In genomic region chr9:93081081-93081529, GRCh38 we compare ENCODE assay signal across 13 cellular contexts. TPM values are rescaled to one million over a fixed set of nuclear protein-coding genes. Genes with fewer than 3 reads are reported as not detected.
DNase-seq lines count a peak whose midpoint lies in the region; FAIRE-seq and TF ChIP-seq lines count a peak whose summit lies in the region.
"Had no signal": no experiment of that assay in that cellular context is flagged by ENCODE, and none has a peak within 500 bp of the region (broad histone marks: within the 10 kb centered on the region; RNA-seq: fewer than 3 reads in every experiment).

No MANE protein-coding gene starts in this region.

- H4K20me1 ChIP-seq in H1 (replicated peaks in 1 of 2; ENCODE audit: control insufficient read depth in 1 of 2, insufficient read depth in 2 of 2, low read length in 2 of 2) = no peaks in the 10 kb centered on the region
- no peaks in the 10 kb centered on the region for H4K20me1 ChIP-seq in osteoblast (ENCODE audit: insufficient read depth, low read length)

- no peak overlapping the region for H2AFZ ChIP-seq in H1 (ENCODE audit: low read length)
- H2AFZ ChIP-seq in osteoblast (ENCODE audit: low read length) = no peak overlapping the region

- H3K79me2 ChIP-seq in H1 (ENCODE audit: control insufficient read depth in 1 of 2, insufficient read depth in 2 of 2, low read length in 2 of 2) (no peaks in the 10 kb centered on the region), osteoblast (ENCODE audit: insufficient read depth, low read length) (no peaks in the 10 kb centered on the region)

- H3K4me1 ChIP-seq in H1 (replicated peaks in 1 of 4; ENCODE audit: control insufficient read depth in 3 of 4, insufficient read depth in 4 of 4, low read length in 3 of 4) = no peaks in the 10 kb centered on the region; a peak in 1 of 7 replicates
- H3K4me1 ChIP-seq in osteoblast (ENCODE audit: insufficient read depth, low read length) = peaks cover 15% of the 10 kb centered on the region

- TF ChIP-seq EP300 in H1 (IDR thresholded peaks at IDR 0.05; ENCODE audit: borderline replicate concordance in 1 of 2, low read depth in 2 of 2, low read length in 2 of 2) = no peak

- no peak overlapping the region for H4K5ac ChIP-seq in H1 (ENCODE audit: insufficient read length, low read depth, low read length)

- H3K4ac ChIP-seq in H1 (replicated peaks; ENCODE audit: insufficient read length, low read depth, low read length) = no peak overlapping the region

- H2BK5ac ChIP-seq in H1 (ENCODE audit: low read depth, low read length) = no peak overlapping the region

- TF ChIP-seq POLR2A in H1 (IDR thresholded peaks at IDR 0.05; ENCODE audit: control extremely low read depth in 1 of 2, low read depth in 2 of 2, low read length in 2 of 2) = no peak

- no peaks in the 10 kb centered on the region for H3K9me3 Mint-ChIP-seq in T-helper 1 cell treated with Interleukin-12 subunit alpha and Interleukin-12 subunit beta and Interleukin-4 antibody, amounts not matched to agents 30 μg/mL and 1 μg/mL, for 36 hours

- no peak overlapping the region for H3K27ac ChIP-seq in H1 (ENCODE audit: low read depth, low read length)
- H3K27ac ChIP-seq in osteoblast (ENCODE audit: low read depth, low read length) = peak overlapping the region; percentile 52
- no peak overlapping the region for H3K27ac ChIP-seq in WERI-Rb-1
- H3K27ac ChIP-seq: cardiac muscle cell, left lung had no signal

- FAIRE-seq in H1 (lab: Jason Lieb, UNC) = no peak
- FAIRE-seq: TTC549 had no signal

- peaks cover 46% of the 10 kb centered on the region for H3K36me3 Mint-ChIP-seq in T-helper 1 cell treated with Interleukin-12 subunit alpha and Interleukin-12 subunit beta and Interleukin-4 antibody, amounts not matched to agents 30 μg/mL and 1 μg/mL, for 36 hours (ENCODE audit: low read depth)

- peak overlapping the region; percentile 52 for H3K27ac Mint-ChIP-seq in T-helper 1 cell treated with Interleukin-12 subunit alpha and Interleukin-12 subunit beta and Interleukin-4 antibody, amounts not matched to agents 30 μg/mL and 1 μg/mL, for 36 hours

- TF ChIP-seq RAD21 in H1 (IDR thresholded peaks at IDR 0.05 in 1 of 2, conservative IDR thresholded peaks at IDR 0.05 in 1 of 2; ENCODE audit: low read depth in 2 of 2, low read length in 2 of 2) = no peak

- no peak overlapping the region for H3K56ac ChIP-seq in H1 (replicated peaks; ENCODE audit: insufficient read length, low read depth, low read length)

- H3K27me3 ChIP-seq in MG63 (no peaks in the 10 kb centered on the region), H1 (replicated peaks in 1 of 4; ENCODE audit: control insufficient read depth in 3 of 4, extremely low read depth in 1 of 4, insufficient read depth in 3 of 4, low read length in 3 of 4) (no peaks in the 10 kb centered on the region), osteoblast (ENCODE audit: insufficient read depth, low read length) (no peaks in the 10 kb centered on the region), WERI-Rb-1 (ENCODE audit: insufficient read depth, low read depth, severe bottlenecking) (no peaks in the 10 kb centered on the region)
- H3K27me3 ChIP-seq: cardiac muscle cell, left lung had no signal

- H3K18ac ChIP-seq in H1 (ENCODE audit: extremely low read depth, low read length) = no peak overlapping the region

- no peak overlapping the region for H4K8ac ChIP-seq in H1 (ENCODE audit: extremely low read depth, insufficient read depth, low read length)

- H3K79me1 ChIP-seq in H1 (ENCODE audit: low read depth, low read length) = no peaks in the 10 kb centered on the region

- no peaks in the 10 kb centered on the region for H3K23me2 ChIP-seq in H1 (ENCODE audit: low read depth, low read length)

- H2BK120ac ChIP-seq in H1 (replicated peaks; ENCODE audit: low read depth, low read length) = no peak overlapping the region

- H3K23ac ChIP-seq in H1 (ENCODE audit: insufficient read length) = no peak overlapping the region

- H3K9me3 ChIP-seq in MG63 = no peaks in the 10 kb centered on the region
- peaks cover 4% of the 10 kb centered on the region in 2 experiments; a peak in 1 of 4 replicates for H3K9me3 ChIP-seq in H1 (ENCODE audit: insufficient read depth in 2 of 2, low read depth in 1 of 2, low read length in 1 of 2)
- no peaks in the 10 kb centered on the region for H3K9me3 ChIP-seq in osteoblast (ENCODE audit: low read depth, low read length)
- H3K9me3 ChIP-seq in WERI-Rb-1 (ENCODE audit: severe bottlenecking) = peaks cover 2% of the 10 kb centered on the region
- H3K9me3 ChIP-seq: left lung had no signal

- H3K9ac ChIP-seq in H1 (replicated peaks in 1 of 4; ENCODE audit: extremely low read depth in 1 of 4, low read depth in 3 of 4, low read length in 3 of 4) = no peak overlapping the region

- WGBS in H1 (ENCODE audit: extremely low coverage in 1 of 2, insufficient coverage in 1 of 2, insufficient read length in 1 of 2, insufficient replicate concordance in 2 of 2, low coverage in 1 of 2, low lambda C conversion rate in 2 of 2, missing lambda C conversion rate in 1 of 2), 2 experiments = 90% methylated on average over 10 of the region's 10 CpGs; no CpG with 5 or more reads in 1 of the 2 experiments

- no peak for DNase-seq in T-helper 1 cell
- peak; percentile 56 for DNase-seq in MG63
- no peak for DNase-seq in H1 (ENCODE audit: low read depth in 1 of 2, low spot score in 2 of 2)
- DNase-seq in osteoblast (ENCODE audit: insufficient read length, low spot score, missing footprints) = no peak
- DNase-seq in SW480 (ENCODE audit: low spot score) = no peak
- no peak for DNase-seq in NCI-H774 (lab: John Stamatoyannopoulos, UW)
- no peak for DNase-seq in WERI-Rb-1
- DNase-seq: 8988T, NCI-H2107 had no signal

- no peak overlapping the region for H2BK20ac ChIP-seq in H1 (ENCODE audit: low read length)

- H3K4me1 Mint-ChIP-seq in T-helper 1 cell treated with Interleukin-12 subunit alpha and Interleukin-12 subunit beta and Interleukin-4 antibody, amounts not matched to agents 30 μg/mL and 1 μg/mL, for 36 hours (ENCODE audit: low read depth) = peaks cover 28% of the 10 kb centered on the region

- H3K36me3 ChIP-seq in MG63 (no peaks in the 10 kb centered on the region), H1 (ENCODE audit: control insufficient read depth in 2 of 4, insufficient read depth in 4 of 4, low read length in 3 of 4) (no peaks in the 10 kb centered on the region), osteoblast (ENCODE audit: insufficient read depth, low read length) (no peaks in the 10 kb centered on the region), WERI-Rb-1 (no peaks in the 10 kb centered on the region)
- H3K36me3 ChIP-seq: cardiac muscle cell had no signal

- TF ChIP-seq CTCF in H1 (IDR thresholded peaks at IDR 0.05; ENCODE audit: control extremely low read depth in 1 of 3, insufficient read depth in 1 of 3, low read depth in 1 of 3, low read length in 3 of 3) = no peak
- TF ChIP-seq CTCF in osteoblast (IDR thresholded peaks at IDR 0.05; ENCODE audit: extremely low read depth, low read depth, low read length) = no peak
- no peak for TF ChIP-seq CTCF in WERI-Rb-1 (IDR thresholded peaks at IDR 0.05; ENCODE audit: low read depth, low read length)

- H3K4me3 ChIP-seq in MG63 (no peak overlapping the region), H1 (ENCODE audit: extremely low read depth in 1 of 4, insufficient read depth in 2 of 4, low read depth in 3 of 4, low read length in 4 of 4) (no peak overlapping the region), osteoblast (ENCODE audit: insufficient read depth, low read length) (no peak overlapping the region), WERI-Rb-1 (ENCODE audit: low read depth, low read length) (no peak overlapping the region)
- H3K4me3 ChIP-seq: cardiac muscle cell, left lung had no signal

- H3K14ac ChIP-seq in H1 (ENCODE audit: insufficient read length) = no peak overlapping the region

- H2BK12ac ChIP-seq in H1 (ENCODE audit: low read depth, low read length) = no peak overlapping the region

- POLR2A ChIA-PET in H1 (lab: Charles Lee; ENCODE audit: partially characterized antibody) = no interaction called here

- H3K4me3 Mint-ChIP-seq in T-helper 1 cell treated with Interleukin-12 subunit alpha and Interleukin-12 subunit beta and Interleukin-4 antibody, amounts not matched to agents 30 μg/mL and 1 μg/mL, for 36 hours = no peak overlapping the region

- CTCF ChIA-PET in H1 (lab: Charles Lee; ENCODE audit: partially characterized antibody) = interaction anchor here (0.7 to 1.6 kb wide), 4 partner anchors 9 to 78 kb away, joined by 3 to 13 read pairs (median 3); no protein-coding TSS in a partner anchor

- H3K4me2 ChIP-seq in H1 (ENCODE audit: insufficient read depth in 1 of 2, low read depth in 2 of 2, low read length in 2 of 2) (no peak overlapping the region), osteoblast (ENCODE audit: insufficient read depth, low read length) (no peak overlapping the region)

- no peak overlapping the region for H2BK15ac ChIP-seq in H1 (ENCODE audit: low read length)

- H3K27me3 Mint-ChIP-seq in T-helper 1 cell treated with Interleukin-12 subunit alpha and Interleukin-12 subunit beta and Interleukin-4 antibody, amounts not matched to agents 30 μg/mL and 1 μg/mL, for 36 hours (ENCODE audit: low read depth) = no peaks in the 10 kb centered on the region

- 0 out of 2 replicates have a peak overlapping the region, but pooled peaks have one; percentile 53 for H2AK5ac ChIP-seq in H1 (ENCODE audit: low read depth, low read length)

- H4K91ac ChIP-seq in H1 (replicated peaks; ENCODE audit: insufficient read length, low read length) = no peak overlapping the region

RNA-seq across cellular contexts. Expression of gene CARD19, which starts 14.9 kb away (rescaled TPM):
- 77.4 and 103 TPM in 2 replicates for total RNA-seq in MG63 (2014; rRNA removed; shearing (Covaris generic); ENCODE audit: low replicate concordance)
- 21.2 and 27.7 TPM in 2 replicates for total RNA-seq in H1 (2021; fragmentation: NEBNext Ultra II Directional; extraction: Animal tissue kit (Norgen Biotek cat#: 25700))
- polyA plus RNA-seq in H1 (2011; rRNA removed) = 112 and 144 TPM in 2 replicates
- 66.2 TPM for polyA plus RNA-seq in H1 (2011; cell fraction: cytosol; rRNA removed)
- polyA plus RNA-seq in H1 (2011; cell fraction: nucleus; rRNA removed) = 57.8 TPM
- polyA plus RNA-seq in H1 (2012, experiment 1 of 2) = 13.4 to 28.1 TPM (median 26.0 TPM) in 4 replicates
- polyA plus RNA-seq in H1 (2012, experiment 2 of 2) = 36.2 TPM
- 30.6 TPM for polyA plus RNA-seq in H1 (2013, experiment 1 of 2)
- 30.0 TPM for polyA plus RNA-seq in H1 (2013, experiment 2 of 2)
- polyA minus RNA-seq in H1 (2011; rRNA and poly(A)+ RNA removed) = 11.7 and 13.5 TPM in 2 replicates
- 12.4 TPM for polyA minus RNA-seq in H1 (2011; cell fraction: cytosol; rRNA and poly(A)+ RNA removed)
- polyA minus RNA-seq in H1 (2011; cell fraction: nucleus; rRNA and poly(A)+ RNA removed) = 10.4 TPM
- total RNA-seq in osteoblast = 38.4 and 38.6 TPM in 2 replicates

RNA-seq across cellular contexts. Expression of gene SUSD3, which starts 22.6 kb away (rescaled TPM):
- total RNA-seq in MG63 (2014; rRNA removed; shearing (Covaris generic); ENCODE audit: low replicate concordance) = 0.40 TPM in 1 of 2 replicates, not detected in the other
- total RNA-seq in H1 (2021; fragmentation: NEBNext Ultra II Directional; extraction: Animal tissue kit (Norgen Biotek cat#: 25700)) = 5.5 and 6.2 TPM in 2 replicates
- 35.4 and 36.0 TPM in 2 replicates for polyA plus RNA-seq in H1 (2011; rRNA removed)
- polyA plus RNA-seq in H1 (2011; cell fraction: cytosol; rRNA removed) = 22.6 TPM
- polyA plus RNA-seq in H1 (2011; cell fraction: nucleus; rRNA removed) = 16.8 TPM
- 6.3 to 11.3 TPM (median 8.3 TPM) in 4 replicates for polyA plus RNA-seq in H1 (2012, experiment 1 of 2)
- polyA plus RNA-seq in H1 (2012, experiment 2 of 2) = 10.7 TPM
- polyA plus RNA-seq in H1 (2013, experiment 1 of 2) = 8.2 TPM
- 9.4 TPM for polyA plus RNA-seq in H1 (2013, experiment 2 of 2)
- polyA minus RNA-seq in H1 (2011; rRNA and poly(A)+ RNA removed) = 5.2 and 7.2 TPM in 2 replicates
- 8.8 TPM for polyA minus RNA-seq in H1 (2011; cell fraction: cytosol; rRNA and poly(A)+ RNA removed)
- polyA minus RNA-seq in H1 (2011; cell fraction: nucleus; rRNA and poly(A)+ RNA removed) = 7.3 TPM
- total RNA-seq in osteoblast = 0.36 and 0.88 TPM in 2 replicates
- total RNA-seq: cardiac muscle cell had no signal
- polyA plus RNA-seq: cardiac muscle cell had no signal

RNA-seq across cellular contexts. Expression of gene NINJ1, which starts 52.9 kb away (rescaled TPM):
- total RNA-seq in MG63 (2014; rRNA removed; shearing (Covaris generic); ENCODE audit: low replicate concordance) = 22.5 and 71.0 TPM in 2 replicates
- 28.2 TPM in 2 replicates for total RNA-seq in H1 (2021; fragmentation: NEBNext Ultra II Directional; extraction: Animal tissue kit (Norgen Biotek cat#: 25700))
- polyA plus RNA-seq in H1 (2011; rRNA removed) = 65.6 and 88.0 TPM in 2 replicates
- 45.5 TPM for polyA plus RNA-seq in H1 (2011; cell fraction: cytosol; rRNA removed)
- polyA plus RNA-seq in H1 (2011; cell fraction: nucleus; rRNA removed) = 45.0 TPM
- 32.2 to 46.6 TPM (median 40.1 TPM) in 4 replicates for polyA plus RNA-seq in H1 (2012, experiment 1 of 2)
- 36.1 TPM for polyA plus RNA-seq in H1 (2012, experiment 2 of 2)
- 32.5 TPM for polyA plus RNA-seq in H1 (2013, experiment 1 of 2)
- 34.8 TPM for polyA plus RNA-seq in H1 (2013, experiment 2 of 2)
- polyA minus RNA-seq in H1 (2011; rRNA and poly(A)+ RNA removed) = 13.6 and 14.1 TPM in 2 replicates
- polyA minus RNA-seq in H1 (2011; cell fraction: cytosol; rRNA and poly(A)+ RNA removed) = 17.8 TPM
- polyA minus RNA-seq in H1 (2011; cell fraction: nucleus; rRNA and poly(A)+ RNA removed) = 19.2 TPM
- 33.6 and 34.7 TPM in 2 replicates for total RNA-seq in osteoblast
